Comparison of ENCODE assay signal across 9 cellular contexts in the genomic region with DNA sequence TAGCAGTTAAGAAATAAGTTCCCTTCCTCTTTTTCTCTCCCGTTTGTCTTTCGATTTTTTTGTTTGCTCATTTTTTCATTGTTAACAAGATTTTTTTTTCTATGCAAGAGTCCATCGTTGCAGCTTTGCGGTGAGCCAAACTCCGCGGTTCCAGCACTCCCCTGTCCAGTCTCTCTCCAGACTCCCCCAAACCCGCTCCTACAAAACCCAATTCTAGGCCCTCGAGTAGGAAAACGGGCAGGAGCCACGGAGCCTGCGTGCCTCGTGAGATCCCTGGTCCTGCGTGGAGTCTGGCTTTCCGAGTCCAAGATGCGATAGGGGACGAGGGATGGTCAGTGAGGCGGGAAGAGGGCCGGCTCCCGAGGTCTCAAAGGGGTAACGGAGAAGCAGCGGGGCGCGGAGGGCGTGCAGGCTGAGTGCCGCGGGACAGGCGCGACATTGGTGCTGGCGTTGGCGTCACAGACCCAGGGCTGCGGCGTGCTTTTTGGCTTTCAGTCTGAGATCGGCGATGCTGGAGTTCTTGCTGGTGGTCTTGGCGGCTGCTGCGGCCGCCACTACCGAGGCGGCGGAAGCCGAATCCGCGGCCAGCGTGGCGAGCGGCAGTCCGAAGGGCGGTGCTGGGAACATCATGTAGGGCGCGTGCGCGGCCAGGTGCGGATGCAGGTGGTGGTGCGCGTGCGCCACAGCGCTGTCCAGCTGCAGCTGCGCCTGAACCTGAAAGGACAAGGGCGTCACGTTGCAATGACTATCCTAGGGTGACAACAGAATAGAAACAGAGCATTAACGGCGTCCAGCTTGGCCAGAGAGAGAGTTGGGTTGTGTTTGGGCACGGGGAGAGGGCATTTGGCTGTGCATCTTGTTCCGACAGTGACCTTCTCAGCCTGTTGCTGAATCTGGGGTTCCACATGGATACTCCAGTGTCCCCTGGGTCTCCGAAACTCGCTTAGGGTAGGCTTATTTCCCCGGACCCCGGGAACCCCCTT. TPM values are rescaled to one million over a fixed set of nuclear protein-coding genes. Genes with fewer than 3 reads are reported as not detected.
DNase-seq lines count a peak whose midpoint lies in the region; ATAC-seq, FAIRE-seq and TF ChIP-seq lines count a peak whose summit lies in the region.
"Had no signal": no experiment of that assay in that cellular context is flagged by ENCODE, and none has a peak within 500 bp of the region (broad histone marks: within the 10 kb centered on the region; RNA-seq: fewer than 3 reads in every experiment).

No MANE protein-coding gene starts in this region.

- no peak overlapping the region for H3K27ac ChIP-seq in endodermal cell (ENCODE audit: low read depth, low read length)
- no peak overlapping the region for H3K27ac ChIP-seq in tibial artery

- H3K36me3 ChIP-seq in endodermal cell (ENCODE audit: control insufficient read depth, insufficient read depth, low read length) (no peaks in the 10 kb centered on the region), tibial artery (peaks cover 34 to 41% (median 40%) of the 10 kb centered on the region in 3 donors)

- H3K9ac ChIP-seq in endodermal cell (ENCODE audit: extremely low read depth, low read length, poor library complexity, severe bottlenecking), result peak overlapping the region; percentile 35

- H3K4me1 ChIP-seq in endodermal cell (ENCODE audit: control insufficient read depth, insufficient read depth, low read length) (peaks cover 13% of the 10 kb centered on the region), tibial artery (peaks cover 0 to 19% (median 4%) of the 10 kb centered on the region in 4 donors)

- DNase-seq in GM18507 (ENCODE audit: extremely low spot score, insufficient read length, low read depth) (peak; percentile 84), NCI-H2227 (lab: John Stamatoyannopoulos, UW; ENCODE audit: unreplicated experiment) (peak; percentile 58), endodermal cell (peak; percentile 97), tibial artery (no peak), C1 segment of cervical spinal cord (lab: John Stamatoyannopoulos, UW) (no peak)
- peak; percentile 85 for DNase-seq in activated CD4-positive, alpha-beta memory T cell treated with anti-CD3 and anti-CD28 coated beads for 36 hours
- peak; percentile 60 to 83 (median 70) for DNase-seq in naive thymus-derived CD8-positive, alpha-beta T cell

- peaks cover 100% of the 10 kb centered on the region for H3K27me3 ChIP-seq in endodermal cell (ENCODE audit: control insufficient read depth, insufficient read depth, low read length, poor library complexity, severe bottlenecking)
- peaks cover 0 to 4% of the 10 kb centered on the region in 2 donors for H3K27me3 ChIP-seq in tibial artery

- ATAC-seq in HG02943 (IDR thresholded peaks at IDR 0.05; ENCODE audit: low read depth, unreplicated experiment), result peak; percentile 77
- ATAC-seq in naive thymus-derived CD8-positive, alpha-beta T cell, result peak; percentile 84 to 93

- FAIRE-seq in GM18507 (lab: Jason Lieb, UNC), result peak; percentile 98

- H3K4me3 ChIP-seq in endodermal cell (ENCODE audit: low read length), result peak overlapping the region; percentile 85
- H3K4me3 ChIP-seq in tibial artery, result peak overlapping the region; percentile 22 to 36

- CTCF ChIA-PET in activated CD4-positive, alpha-beta memory T cell treated with anti-CD3 and anti-CD28 coated beads for 36 hours (lab: Charles Lee), result no interaction called here

- WGBS in endodermal cell (ENCODE audit: insufficient coverage in 1 of 2, insufficient read length in 1 of 2), 2 experiments, result 2 to 4% methylated on average over 24 to 68 of the region's 68 CpGs

- no peak for TF ChIP-seq CTCF in endodermal cell (conservative IDR thresholded peaks at IDR 0.05)
- TF ChIP-seq CTCF in tibial artery (IDR thresholded peaks at IDR 0.05), result no peak

- H3K27ac Mint-ChIP-seq in activated CD4-positive, alpha-beta memory T cell treated with anti-CD3 and anti-CD28 coated beads for 36 hours, result no peak overlapping the region
- no peak overlapping the region for H3K27ac Mint-ChIP-seq in endodermal cell
- H3K27ac Mint-ChIP-seq in naive thymus-derived CD8-positive, alpha-beta T cell, result peak overlapping the region in 7 of 10 donors; percentile 22 to 95 (median 46)

- H3K4me3 Mint-ChIP-seq in activated CD4-positive, alpha-beta memory T cell treated with anti-CD3 and anti-CD28 coated beads for 36 hours, result peak overlapping the region; percentile 83
- H3K4me3 Mint-ChIP-seq in endodermal cell, result peak overlapping the region; percentile 85
- peak overlapping the region; percentile 83 to 95 (median 92) for H3K4me3 Mint-ChIP-seq in naive thymus-derived CD8-positive, alpha-beta T cell

- H3K9me3 ChIP-seq in endodermal cell (ENCODE audit: control insufficient read depth, low read length) (no peaks in the 10 kb centered on the region), tibial artery (no peaks in the 10 kb centered on the region)

- intact Hi-C loops in activated CD4-positive, alpha-beta memory T cell treated with anti-CD3 and anti-CD28 coated beads for 36 hours (cut with micrococcal nuclease), result loop anchor here (1.0 kb wide), 1 partner anchor 12 kb away; the partner anchor contains the start of gene RSRC1
- intact Hi-C loops in tibial artery (cut with DNase I; ENCODE audit: low total_unique reads), result no loop called here

- H3K4me1 Mint-ChIP-seq in activated CD4-positive, alpha-beta memory T cell treated with anti-CD3 and anti-CD28 coated beads for 36 hours (ENCODE audit: low read depth), result peaks cover 17% of the 10 kb centered on the region
- H3K4me1 Mint-ChIP-seq in endodermal cell, result peaks cover 18% of the 10 kb centered on the region
- peaks cover 8 to 29% (median 22%) of the 10 kb centered on the region in 4 donors for H3K4me1 Mint-ChIP-seq in naive thymus-derived CD8-positive, alpha-beta T cell

- H3K36me3 Mint-ChIP-seq in activated CD4-positive, alpha-beta memory T cell treated with anti-CD3 and anti-CD28 coated beads for 36 hours, result peaks cover 4% of the 10 kb centered on the region
- no peaks in the 10 kb centered on the region for H3K36me3 Mint-ChIP-seq in endodermal cell (ENCODE audit: low read depth)
- H3K36me3 Mint-ChIP-seq in naive thymus-derived CD8-positive, alpha-beta T cell, result peaks cover 4 to 13% (median 8%) of the 10 kb centered on the region in 3 donors

- POLR2A ChIA-PET in activated CD4-positive, alpha-beta memory T cell treated with anti-CD3 and anti-CD28 coated beads for 36 hours (lab: Charles Lee), result interaction anchor here (0.7 to 0.8 kb wide), 2 partner anchors 11 to 201 kb away, joined by 3 to 4 read pairs; no protein-coding TSS in a partner anchor
- POLR2A ChIA-PET in naive thymus-derived CD8-positive, alpha-beta T cell (lab: Charles Lee), result no interaction called here

- H3K9me3 Mint-ChIP-seq in activated CD4-positive, alpha-beta memory T cell treated with anti-CD3 and anti-CD28 coated beads for 36 hours, result peaks cover 3% of the 10 kb centered on the region
- no peaks in the 10 kb centered on the region for H3K9me3 Mint-ChIP-seq in endodermal cell
- H3K9me3 Mint-ChIP-seq in naive thymus-derived CD8-positive, alpha-beta T cell, result peaks cover 0 to 54% (median 8%) of the 10 kb centered on the region in 9 donors

- H3K27me3 Mint-ChIP-seq in activated CD4-positive, alpha-beta memory T cell treated with anti-CD3 and anti-CD28 coated beads for 36 hours, result peaks cover 78% of the 10 kb centered on the region
- peaks cover 98% of the 10 kb centered on the region for H3K27me3 Mint-ChIP-seq in endodermal cell (ENCODE audit: insufficient read depth)
- H3K27me3 Mint-ChIP-seq in naive thymus-derived CD8-positive, alpha-beta T cell, result peaks cover 63 to 99% (median 85%) of the 10 kb centered on the region in 5 donors

RNA-seq across cellular contexts. Expression of gene SHOX2, which starts 8.4 kb away (rescaled TPM):
- total RNA-seq in activated CD4-positive, alpha-beta memory T cell treated with anti-CD3 and anti-CD28 coated beads for 36 hours, result not detected
- total RNA-seq in endodermal cell, result 1 to 10 TPM; 1.1 to 1.3 TPM
- 1.4 TPM for polyA plus RNA-seq in endodermal cell (2013, experiment 1 of 2)
- 1.8 TPM for polyA plus RNA-seq in endodermal cell (2013, experiment 2 of 2)
- total RNA-seq in naive thymus-derived CD8-positive, alpha-beta T cell, result not detected
- not detected for polyA plus RNA-seq in naive thymus-derived CD8-positive, alpha-beta T cell
- total RNA-seq: glomerular endothelial cell had no signal

RNA-seq across cellular contexts. Expression of gene RSRC1, which starts 12.0 kb away (rescaled TPM):
- total RNA-seq in activated CD4-positive, alpha-beta memory T cell treated with anti-CD3 and anti-CD28 coated beads for 36 hours, result 10 to 100 TPM; 39.4 to 43.8 TPM
- total RNA-seq in endodermal cell, result 10 to 100 TPM; 45.3 to 52.1 TPM
- 33.3 TPM for polyA plus RNA-seq in endodermal cell (2013, experiment 1 of 2)
- 35.7 TPM for polyA plus RNA-seq in endodermal cell (2013, experiment 2 of 2)
- 10 to 100 TPM; 32.6 to 36.9 TPM for total RNA-seq in naive thymus-derived CD8-positive, alpha-beta T cell
- polyA plus RNA-seq in naive thymus-derived CD8-positive, alpha-beta T cell, result 10 to 100 TPM; 30.2 to 38.3 (median 32.6) TPM

Comparison
In these comparisons a context has a peak if more than half of its experiments do, and no peak if none do; other contexts are left out.
1. DNase-seq: peak in GM18507 (single experiment), NCI-H2227 (single experiment), activated CD4-positive, alpha-beta memory T cell treated with anti-CD3 and anti-CD28 coated beads for 36 hours (single experiment), endodermal cell (single experiment) and naive thymus-derived CD8-positive, alpha-beta T cell (10 of 10); none in tibial artery (0 of 2) and C1 segment of cervical spinal cord (0 of 14).
2. H3K27ac Mint-ChIP-seq: peak in naive thymus-derived CD8-positive, alpha-beta T cell (7 of 10); none in activated CD4-positive, alpha-beta memory T cell treated with anti-CD3 and anti-CD28 coated beads for 36 hours (single experiment) and endodermal cell (single experiment).
3. Peak in every context shown above with its lines, with median percentiles within 50 percentile points of each other: H3K4me3 Mint-ChIP-seq.